1 cellular context compared by ENCODE assay signal in the genomic region with DNA sequence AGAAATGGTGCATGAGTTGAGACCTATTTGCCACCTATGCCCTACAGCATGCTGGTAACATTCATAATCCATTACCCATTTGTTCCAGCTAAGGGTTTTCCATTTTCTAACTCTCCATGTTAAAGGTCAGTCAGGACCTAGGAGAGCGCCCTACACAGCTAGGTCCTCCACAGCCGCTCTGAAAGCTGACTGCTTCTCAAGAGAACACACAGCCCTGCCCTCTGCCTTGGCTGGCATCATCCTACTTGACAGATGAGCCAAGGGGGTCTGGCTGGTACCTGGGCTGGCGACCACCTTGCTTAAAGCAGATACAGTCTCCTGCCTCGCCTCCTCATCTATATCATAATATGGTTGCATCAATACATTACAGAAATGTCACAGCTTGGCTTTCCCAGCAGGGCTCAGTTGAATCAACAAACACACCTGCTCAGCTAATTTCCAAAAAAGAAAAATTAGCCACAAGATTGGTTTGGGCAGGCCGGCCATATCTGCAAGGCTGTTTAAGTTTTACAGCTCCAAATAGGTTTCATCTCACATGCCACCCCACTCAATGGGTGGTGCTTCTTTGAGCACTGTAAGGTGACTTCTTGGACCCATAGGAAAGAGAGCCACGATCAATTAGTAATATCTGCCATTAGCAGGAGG.
TF ChIP-seq lines count a peak whose summit lies in the region.

No MANE protein-coding gene starts in this region.

TF ChIP-seq in HepG2, 621 proteins besides CTCF, POLR2A, EP300 and RAD21 (continued from another document and continues in another):
- TF ChIP-seq, protein P1, sequence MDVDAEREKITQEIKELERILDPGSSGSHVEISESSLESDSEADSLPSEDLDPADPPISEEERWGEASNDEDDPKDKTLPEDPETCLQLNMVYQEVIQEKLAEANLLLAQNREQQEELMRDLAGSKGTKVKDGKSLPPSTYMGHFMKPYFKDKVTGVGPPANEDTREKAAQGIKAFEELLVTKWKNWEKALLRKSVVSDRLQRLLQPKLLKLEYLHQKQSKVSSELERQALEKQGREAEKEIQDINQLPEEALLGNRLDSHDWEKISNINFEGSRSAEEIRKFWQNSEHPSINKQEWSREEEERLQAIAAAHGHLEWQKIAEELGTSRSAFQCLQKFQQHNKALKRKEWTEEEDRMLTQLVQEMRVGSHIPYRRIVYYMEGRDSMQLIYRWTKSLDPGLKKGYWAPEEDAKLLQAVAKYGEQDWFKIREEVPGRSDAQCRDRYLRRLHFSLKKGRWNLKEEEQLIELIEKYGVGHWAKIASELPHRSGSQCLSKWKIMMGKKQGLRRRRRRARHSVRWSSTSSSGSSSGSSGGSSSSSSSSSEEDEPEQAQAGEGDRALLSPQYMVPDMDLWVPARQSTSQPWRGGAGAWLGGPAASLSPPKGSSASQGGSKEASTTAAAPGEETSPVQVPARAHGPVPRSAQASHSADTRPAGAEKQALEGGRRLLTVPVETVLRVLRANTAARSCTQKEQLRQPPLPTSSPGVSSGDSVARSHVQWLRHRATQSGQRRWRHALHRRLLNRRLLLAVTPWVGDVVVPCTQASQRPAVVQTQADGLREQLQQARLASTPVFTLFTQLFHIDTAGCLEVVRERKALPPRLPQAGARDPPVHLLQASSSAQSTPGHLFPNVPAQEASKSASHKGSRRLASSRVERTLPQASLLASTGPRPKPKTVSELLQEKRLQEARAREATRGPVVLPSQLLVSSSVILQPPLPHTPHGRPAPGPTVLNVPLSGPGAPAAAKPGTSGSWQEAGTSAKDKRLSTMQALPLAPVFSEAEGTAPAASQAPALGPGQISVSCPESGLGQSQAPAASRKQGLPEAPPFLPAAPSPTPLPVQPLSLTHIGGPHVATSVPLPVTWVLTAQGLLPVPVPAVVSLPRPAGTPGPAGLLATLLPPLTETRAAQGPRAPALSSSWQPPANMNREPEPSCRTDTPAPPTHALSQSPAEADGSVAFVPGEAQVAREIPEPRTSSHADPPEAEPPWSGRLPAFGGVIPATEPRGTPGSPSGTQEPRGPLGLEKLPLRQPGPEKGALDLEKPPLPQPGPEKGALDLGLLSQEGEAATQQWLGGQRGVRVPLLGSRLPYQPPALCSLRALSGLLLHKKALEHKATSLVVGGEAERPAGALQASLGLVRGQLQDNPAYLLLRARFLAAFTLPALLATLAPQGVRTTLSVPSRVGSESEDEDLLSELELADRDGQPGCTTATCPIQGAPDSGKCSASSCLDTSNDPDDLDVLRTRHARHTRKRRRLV (CRISPR knock-in tag; IDR thresholded peaks at IDR 0.05), result no peak
- TF ChIP-seq SP1 (IDR thresholded peaks at IDR 0.05) (no peak), SP1 (CRISPR knock-in tag; IDR thresholded peaks at IDR 0.05) (no peak), ZFAT (CRISPR knock-in tag; conservative IDR thresholded peaks at IDR 0.05) (no peak), MYPOP (CRISPR knock-in tag; IDR thresholded peaks at IDR 0.05) (no peak), ZNF33B (CRISPR knock-in tag; IDR thresholded peaks at IDR 0.05) (no peak), ZNF749 (CRISPR knock-in tag; IDR thresholded peaks at IDR 0.05; ENCODE audit: borderline replicate concordance) (no peak), RARA (CRISPR knock-in tag; IDR thresholded peaks at IDR 0.05) (0 out of 2 replicates have a peak, but pooled peaks have one; percentile 22), ATF3 (CRISPR knock-in tag; IDR thresholded peaks at IDR 0.05) (no peak), SP140L (CRISPR knock-in tag; IDR thresholded peaks at IDR 0.05; ENCODE audit: borderline replicate concordance) (no peak), PRDM10 (CRISPR knock-in tag; IDR thresholded peaks at IDR 0.05; ENCODE audit: low read depth) (no peak), MIER2 (CRISPR knock-in tag; IDR thresholded peaks at IDR 0.05) (peak; percentile 96), ZNF12 (CRISPR knock-in tag; IDR thresholded peaks at IDR 0.05) (no peak), SOX6 (IDR thresholded peaks at IDR 0.05) (no peak), SOX6 (CRISPR knock-in tag; IDR thresholded peaks at IDR 0.05) (no peak), TARDBP (CRISPR knock-in tag; IDR thresholded peaks at IDR 0.05) (no peak), FOXA3 (CRISPR knock-in tag; IDR thresholded peaks at IDR 0.05) (no peak), ZNF3 (CRISPR knock-in tag; IDR thresholded peaks at IDR 0.05) (no peak), CBX5 (CRISPR knock-in tag; IDR thresholded peaks at IDR 0.05; ENCODE audit: borderline replicate concordance) (no peak), PPARG (CRISPR knock-in tag; conservative IDR thresholded peaks at IDR 0.05) (peak; percentile 96), BCL6 (CRISPR knock-in tag; IDR thresholded peaks at IDR 0.05) (no peak), ZBTB46 (CRISPR knock-in tag; IDR thresholded peaks at IDR 0.05; ENCODE audit: borderline replicate concordance) (no peak), CEBPG (CRISPR knock-in tag; IDR thresholded peaks at IDR 0.05) (no peak), SIN3B (IDR thresholded peaks at IDR 0.05; ENCODE audit: low read length) (no peak), ZNF143 (CRISPR knock-in tag; IDR thresholded peaks at IDR 0.05) (no peak), ZNF598 (CRISPR knock-in tag; IDR thresholded peaks at IDR 0.05; ENCODE audit: borderline replicate concordance) (no peak), KAT2B (IDR thresholded peaks at IDR 0.05; ENCODE audit: borderline replicate concordance, low read depth, low read length) (no peak), HES4 (CRISPR knock-in tag; IDR thresholded peaks at IDR 0.05; ENCODE audit: borderline replicate concordance) (no peak), MAFG (CRISPR knock-in tag; IDR thresholded peaks at IDR 0.05) (no peak), KDM2A (CRISPR knock-in tag; IDR thresholded peaks at IDR 0.05; ENCODE audit: borderline replicate concordance, low read depth) (no peak), MTF2 (CRISPR knock-in tag; IDR thresholded peaks at IDR 0.05; ENCODE audit: borderline replicate concordance) (no peak), ZNF383 (CRISPR knock-in tag; IDR thresholded peaks at IDR 0.05; ENCODE audit: borderline replicate concordance) (no peak), SMARCE1 (IDR thresholded peaks at IDR 0.05; ENCODE audit: borderline replicate concordance) (no peak), ZNF547 (CRISPR knock-in tag; IDR thresholded peaks at IDR 0.05) (no peak), ZNF75D (CRISPR knock-in tag; IDR thresholded peaks at IDR 0.05; ENCODE audit: borderline replicate concordance) (no peak), SALL1 (CRISPR knock-in tag; IDR thresholded peaks at IDR 0.05) (peak; percentile 48; the same call in 1 of the 2 replicates), FIP1L1 (IDR thresholded peaks at IDR 0.05; ENCODE audit: borderline replicate concordance, insufficient read depth, low read depth, low read length) (no peak), PCBP2 (optimal IDR thresholded peaks at IDR 0.05; ENCODE audit: low read depth, low read length, poor library complexity, severe bottlenecking) (no peak), KLF12 (CRISPR knock-in tag; IDR thresholded peaks at IDR 0.05; ENCODE audit: borderline replicate concordance) (no peak), NCOA2 (CRISPR knock-in tag; IDR thresholded peaks at IDR 0.05) (no peak), ZFX (CRISPR knock-in tag; IDR thresholded peaks at IDR 0.05; ENCODE audit: low read depth) (no peak), REXO4 (CRISPR knock-in tag; IDR thresholded peaks at IDR 0.05; ENCODE audit: borderline replicate concordance) (no peak), SIX4 (CRISPR knock-in tag; IDR thresholded peaks at IDR 0.05) (no peak), PRDM4 (CRISPR knock-in tag; IDR thresholded peaks at IDR 0.05; ENCODE audit: borderline replicate concordance) (no peak), ZMYM2 (CRISPR knock-in tag; IDR thresholded peaks at IDR 0.05) (no peak), DNMT3B (CRISPR knock-in tag; conservative IDR thresholded peaks at IDR 0.05) (no peak), THAP11 (CRISPR knock-in tag; IDR thresholded peaks at IDR 0.05) (no peak), ZC3H13 (CRISPR knock-in tag; IDR thresholded peaks at IDR 0.05) (no peak)
- TF ChIP-seq, protein P2, sequence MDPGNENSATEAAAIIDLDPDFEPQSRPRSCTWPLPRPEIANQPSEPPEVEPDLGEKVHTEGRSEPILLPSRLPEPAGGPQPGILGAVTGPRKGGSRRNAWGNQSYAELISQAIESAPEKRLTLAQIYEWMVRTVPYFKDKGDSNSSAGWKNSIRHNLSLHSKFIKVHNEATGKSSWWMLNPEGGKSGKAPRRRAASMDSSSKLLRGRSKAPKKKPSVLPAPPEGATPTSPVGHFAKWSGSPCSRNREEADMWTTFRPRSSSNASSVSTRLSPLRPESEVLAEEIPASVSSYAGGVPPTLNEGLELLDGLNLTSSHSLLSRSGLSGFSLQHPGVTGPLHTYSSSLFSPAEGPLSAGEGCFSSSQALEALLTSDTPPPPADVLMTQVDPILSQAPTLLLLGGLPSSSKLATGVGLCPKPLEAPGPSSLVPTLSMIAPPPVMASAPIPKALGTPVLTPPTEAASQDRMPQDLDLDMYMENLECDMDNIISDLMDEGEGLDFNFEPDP (CRISPR knock-in tag; conservative IDR thresholded peaks at IDR 0.05), result no peak
- TF ChIP-seq, protein P3, sequence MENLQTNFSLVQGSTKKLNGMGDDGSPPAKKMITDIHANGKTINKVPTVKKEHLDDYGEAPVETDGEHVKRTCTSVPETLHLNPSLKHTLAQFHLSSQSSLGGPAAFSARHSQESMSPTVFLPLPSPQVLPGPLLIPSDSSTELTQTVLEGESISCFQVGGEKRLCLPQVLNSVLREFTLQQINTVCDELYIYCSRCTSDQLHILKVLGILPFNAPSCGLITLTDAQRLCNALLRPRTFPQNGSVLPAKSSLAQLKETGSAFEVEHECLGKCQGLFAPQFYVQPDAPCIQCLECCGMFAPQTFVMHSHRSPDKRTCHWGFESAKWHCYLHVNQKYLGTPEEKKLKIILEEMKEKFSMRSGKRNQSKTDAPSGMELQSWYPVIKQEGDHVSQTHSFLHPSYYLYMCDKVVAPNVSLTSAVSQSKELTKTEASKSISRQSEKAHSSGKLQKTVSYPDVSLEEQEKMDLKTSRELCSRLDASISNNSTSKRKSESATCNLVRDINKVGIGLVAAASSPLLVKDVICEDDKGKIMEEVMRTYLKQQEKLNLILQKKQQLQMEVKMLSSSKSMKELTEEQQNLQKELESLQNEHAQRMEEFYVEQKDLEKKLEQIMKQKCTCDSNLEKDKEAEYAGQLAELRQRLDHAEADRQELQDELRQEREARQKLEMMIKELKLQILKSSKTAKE (CRISPR knock-in tag; IDR thresholded peaks at IDR 0.05; ENCODE audit: borderline replicate concordance), result no peak
